Comparison of ENCODE assay signal across 21 cellular contexts in genomic region chr5:39775058-39775457, GRCh38.
DNase-seq lines count a peak whose midpoint lies in the region; ATAC-seq and TF ChIP-seq lines count a peak whose summit lies in the region.
"Had no signal": no experiment of that assay in that cellular context is flagged by ENCODE, and none has a peak within 500 bp of the region (broad histone marks: within the 10 kb centered on the region; RNA-seq: fewer than 3 reads in every experiment).

No MANE protein-coding gene starts in this region.

- no peak overlapping the region for H3K4me3 Mint-ChIP-seq in osteocyte (ENCODE audit: unreplicated experiment)
- H3K4me3 Mint-ChIP-seq: activated naive CD8-positive, alpha-beta T cell treated with anti-CD3 and anti-CD28 coated beads, Interleukin-2, amount 10 ng/mL, durations not matched to agents 7 days and 5 days; IgD-negative memory B cell had no signal

- H3K27me3 ChIP-seq in SJSA1 (replicated peaks), result no peaks in the 10 kb centered on the region
- H3K27me3 ChIP-seq: gastroesophageal sphincter, left lung, tibial artery had no signal

- no peak for TF ChIP-seq CTCF in osteocyte (IDR thresholded peaks at IDR 0.05)
- TF ChIP-seq CTCF in GM10266 (IDR thresholded peaks at IDR 0.05; ENCODE audit: control insufficient read depth, insufficient read depth, low read depth, missing control alignments), result no peak

- H3K9me3 Mint-ChIP-seq in osteocyte (ENCODE audit: unreplicated experiment), result peaks cover 5% of the 10 kb centered on the region
- H3K9me3 Mint-ChIP-seq: activated naive CD8-positive, alpha-beta T cell treated with anti-CD3 and anti-CD28 coated beads, Interleukin-2, amount 10 ng/mL, durations not matched to agents 7 days and 5 days; IgD-negative memory B cell had no signal

- H3K27ac ChIP-seq in SJSA1, result peak overlapping the region; percentile 90
- H3K27ac ChIP-seq in epithelial cell of prostate, result no peak overlapping the region
- H3K27ac ChIP-seq: gastroesophageal sphincter, left lung, SK-N-MC had no signal

- peak overlapping the region; percentile 79 for H3K27ac Mint-ChIP-seq in osteocyte (ENCODE audit: unreplicated experiment)
- H3K27ac Mint-ChIP-seq: activated naive CD8-positive, alpha-beta T cell treated with anti-CD3 and anti-CD28 coated beads, Interleukin-2, amount 10 ng/mL, durations not matched to agents 7 days and 5 days; IgD-negative memory B cell had no signal

- peaks cover 24% of the 10 kb centered on the region for H3K4me1 ChIP-seq in SJSA1 (replicated peaks)
- H3K4me1 ChIP-seq: gastroesophageal sphincter, left lung had no signal

- H3K4me3 ChIP-seq in SJSA1, result no peak overlapping the region
- H3K4me3 ChIP-seq: gastroesophageal sphincter, left lung, SK-N-MC, tibial artery had no signal

- H3K9me3 ChIP-seq in SJSA1 (replicated peaks), result no peaks in the 10 kb centered on the region
- H3K9me3 ChIP-seq: gastroesophageal sphincter, left lung, tibial artery had no signal

- no peaks in the 10 kb centered on the region for H3K27me3 Mint-ChIP-seq in osteocyte (ENCODE audit: unreplicated experiment)

- peak; percentile 56 for DNase-seq in EL
- DNase-seq in SJSA1 (ENCODE audit: low read depth in 1 of 2, low spot score in 2 of 2), result no peak
- peak; percentile 52 for DNase-seq in epithelial cell of prostate (ENCODE audit: low read depth, low spot score)
- no peak for DNase-seq in osteocyte (ENCODE audit: extremely low spot score, unreplicated experiment)
- DNase-seq in NCI-H2107 (lab: John Stamatoyannopoulos, UW), result no peak
- DNase-seq in GM10266 (ENCODE audit: extremely low spot score), result no peak
- DNase-seq in RPMI8226, result no peak
- DNase-seq: activated naive CD8-positive, alpha-beta T cell treated with anti-CD3 and anti-CD28 coated beads, Interleukin-2, amount 10 ng/mL, durations not matched to agents 7 days and 5 days; central memory CD4-positive, alpha-beta T cell; effector CD8-positive, alpha-beta T cell; left lung; MV-4-11; NCI-H187 treated with DMSO at 0.1 percent for 48 hours; NCI-H524; right cardiac atrium; stimulated activated naive CD4-positive, alpha-beta T cell; tibial artery had no signal

- no peak for ATAC-seq in GM18517 (IDR thresholded peaks at IDR 0.05; ENCODE audit: unreplicated experiment)
- ATAC-seq: gastroesophageal sphincter, right cardiac atrium had no signal

- no peaks in the 10 kb centered on the region for H3K36me3 Mint-ChIP-seq in osteocyte (ENCODE audit: unreplicated experiment)
- H3K36me3 Mint-ChIP-seq: activated naive CD8-positive, alpha-beta T cell treated with anti-CD3 and anti-CD28 coated beads, Interleukin-2, amount 10 ng/mL, durations not matched to agents 7 days and 5 days; IgD-negative memory B cell had no signal

- no peaks in the 10 kb centered on the region for H3K36me3 ChIP-seq in SJSA1
- H3K36me3 ChIP-seq: gastroesophageal sphincter, left lung, tibial artery had no signal

- H3K4me1 Mint-ChIP-seq in osteocyte (ENCODE audit: unreplicated experiment), result peaks cover 56% of the 10 kb centered on the region
- H3K4me1 Mint-ChIP-seq: activated naive CD8-positive, alpha-beta T cell treated with anti-CD3 and anti-CD28 coated beads, Interleukin-2, amount 10 ng/mL, durations not matched to agents 7 days and 5 days; IgD-negative memory B cell had no signal

Comparison
In these comparisons a context has a peak if more than half of its experiments do, and no peak if none do; other contexts are left out.
1. DNase-seq: peak in EL (single experiment) and epithelial cell of prostate (single experiment); none in SJSA1 (0 of 2), osteocyte (single experiment), NCI-H2107 (single experiment), GM10266 (single experiment) and RPMI8226 (single experiment).